In the genomic region with DNA sequence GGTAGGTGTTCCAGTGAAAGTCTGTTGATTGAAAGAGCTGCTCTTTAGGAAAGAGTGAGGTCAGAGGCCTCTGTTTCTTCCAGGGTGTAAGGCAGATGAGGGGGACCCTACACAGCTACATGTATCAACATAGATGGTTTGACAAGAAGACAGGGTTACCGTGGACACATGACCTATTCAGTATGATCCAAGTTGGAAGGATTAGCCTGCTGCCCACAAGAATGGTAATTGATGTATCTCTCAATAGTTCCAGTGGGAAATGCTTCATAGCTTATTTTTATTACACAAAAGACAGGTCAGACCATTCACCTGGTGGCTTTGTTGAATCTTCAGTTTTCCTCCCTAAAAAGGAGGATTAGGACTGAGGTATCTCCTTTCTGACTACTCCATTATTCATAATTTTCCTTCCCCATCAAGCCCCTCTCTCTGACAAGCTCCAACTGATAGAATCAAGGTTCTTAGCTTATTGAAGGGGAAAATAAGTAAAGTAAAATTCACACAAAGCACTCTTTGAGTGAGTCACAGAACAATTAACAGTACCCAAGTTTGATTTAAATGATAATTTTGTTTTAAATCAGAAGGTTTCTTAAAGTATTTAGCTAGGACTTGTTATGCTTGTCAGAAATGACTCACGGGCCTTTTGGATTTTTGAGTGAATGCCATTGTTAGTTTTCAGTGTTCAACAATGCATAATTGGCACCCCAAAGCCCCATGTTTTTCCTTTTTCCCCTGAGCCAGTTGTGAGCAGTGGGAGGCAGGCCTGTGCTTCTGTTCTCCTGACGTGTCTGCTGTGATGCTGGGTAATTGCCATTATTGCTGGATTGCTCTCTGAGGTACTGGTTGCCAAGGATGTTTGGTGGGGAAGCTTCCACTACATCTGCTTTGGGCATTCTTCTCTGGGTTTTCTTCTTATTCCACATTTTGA, we compare ENCODE assay signal across 12 cellular contexts.
A peak's percentile ranks its signal among the peaks of the same experiment; 100 is the strongest.
DNase-seq lines count a peak whose midpoint lies in the region; ATAC-seq, FAIRE-seq and TF ChIP-seq lines count a peak whose summit lies in the region.
"Had no signal": no experiment of that assay in that cellular context is flagged by ENCODE, and none has a peak within 500 bp of the region (broad histone marks: within the 10 kb centered on the region; RNA-seq: fewer than 3 reads in every experiment).

No MANE protein-coding gene starts in this region.

- BruUV-seq in endothelial cell of umbilical vein (replicated peaks; lab: Mats Ljungman, UMichigan): no TSS peak

- peak overlapping the region; percentile 71 for H2AFZ ChIP-seq in endothelial cell of umbilical vein (ENCODE audit: low read depth, low read length)

- CTCF ChIA-PET in endothelial cell of umbilical vein (lab: Charles Lee): interaction anchor here (0.8 to 1.8 kb wide), 8 partner anchors 21 to 901 kb away, joined by 3 to 6 read pairs (median 4); no protein-coding TSS in a partner anchor

- H3K36me3 Mint-ChIP-seq in neural crest cell (ENCODE audit: low read depth) (no peaks in the 10 kb centered on the region), nephron progenitor cell (ENCODE audit: low read depth) (no peaks in the 10 kb centered on the region)
- H3K36me3 Mint-ChIP-seq: CD14-positive monocyte had no signal

- peak overlapping the region; percentile 21 for H3K27ac ChIP-seq in endothelial cell of umbilical vein (ENCODE audit: insufficient read depth, low read depth, low read length)

- POLR2A ChIA-PET in endothelial cell of umbilical vein (lab: Charles Lee): interaction anchor here (0.6 kb wide), 1 partner anchor 39 kb away, joined by 4 read pairs; no protein-coding TSS in a partner anchor

- H3K9me3 Mint-ChIP-seq in neural crest cell (no peaks in the 10 kb centered on the region), nephron progenitor cell (peaks cover 5% of the 10 kb centered on the region)
- H3K9me3 Mint-ChIP-seq: T-helper 2 cell treated with Interferon-gamma antibody and Interleukin-4, amounts not matched to agents 5 μg/mL and 100 μg/mL, for 36 hours had no signal

- H3K4me3 ChIP-seq in AG09309 (ENCODE audit: control insufficient read depth, low read depth, low read length) (no peak overlapping the region), endothelial cell of umbilical vein (replicated peaks in 1 of 3; ENCODE audit: insufficient read depth in 1 of 3, low read depth in 1 of 3, low read length in 3 of 3) (no peak overlapping the region)

- intact Hi-C loops in endothelial cell of umbilical vein (cut with micrococcal nuclease): loop anchor here (2.0 to 5.0 kb wide), 2 partner anchors 53 to 341 kb away; no protein-coding TSS in a partner anchor
- intact Hi-C loops in posterior vena cava (cut with DNase I): no loop called here

- H3K27me3 ChIP-seq in endothelial cell of umbilical vein (ENCODE audit: control insufficient read depth in 2 of 2, insufficient read depth in 2 of 2, low read length in 2 of 2): no peaks in the 10 kb centered on the region

- no peak overlapping the region for H3K4me2 ChIP-seq in endothelial cell of umbilical vein (ENCODE audit: insufficient read depth, low read length)

- no peaks in the 10 kb centered on the region for H4K20me1 ChIP-seq in endothelial cell of umbilical vein (replicated peaks; ENCODE audit: control insufficient read depth, extremely low read depth, insufficient read depth, low read length)

- no peak for TF ChIP-seq POLR2A in endothelial cell of umbilical vein (IDR thresholded peaks at IDR 0.05; ENCODE audit: low read depth, low read length)

- H3K4me1 Mint-ChIP-seq in neural crest cell (peaks cover 11% of the 10 kb centered on the region), nephron progenitor cell (no peaks in the 10 kb centered on the region)
- H3K4me1 Mint-ChIP-seq: CD14-positive monocyte had no signal

- TF ChIP-seq CTCF in AG09309 (IDR thresholded peaks at IDR 0.05; ENCODE audit: control insufficient read depth, insufficient read depth, low read depth, low read length, missing control alignments) (peak; percentile 19), endothelial cell of umbilical vein (IDR thresholded peaks at IDR 0.05; ENCODE audit: extremely low read depth in 1 of 2, insufficient read depth in 1 of 2, low read depth in 1 of 2, low read length in 2 of 2) (no peak), neural crest cell (conservative IDR thresholded peaks at IDR 0.05) (no peak), nephron progenitor cell (IDR thresholded peaks at IDR 0.05) (no peak)

- no peaks in the 10 kb centered on the region for H3K27me3 Mint-ChIP-seq in neural crest cell (ENCODE audit: low read depth)
- H3K27me3 Mint-ChIP-seq in nephron progenitor cell (ENCODE audit: low read depth, poor library complexity): no peaks in the 10 kb centered on the region

- H3K9me1 ChIP-seq in endothelial cell of umbilical vein (replicated peaks; ENCODE audit: control insufficient read depth, extremely low read depth, insufficient read depth, low read length): no peaks in the 10 kb centered on the region

- no peak overlapping the region for H3K4me3 Mint-ChIP-seq in neural crest cell
- H3K4me3 Mint-ChIP-seq in nephron progenitor cell: no peak overlapping the region
- H3K4me3 Mint-ChIP-seq: CD14-positive monocyte; T-helper 2 cell treated with Interferon-gamma antibody and Interleukin-4, amounts not matched to agents 5 μg/mL and 100 μg/mL, for 36 hours had no signal

- no peak overlapping the region for H3K9ac ChIP-seq in endothelial cell of umbilical vein (replicated peaks; ENCODE audit: extremely low read depth, insufficient read depth, low read length)

- H3K9me3 ChIP-seq in endothelial cell of umbilical vein (replicated peaks; ENCODE audit: control insufficient read depth, insufficient read depth, low read length): no peaks in the 10 kb centered on the region

- H3K4me1 ChIP-seq in endothelial cell of umbilical vein (ENCODE audit: control insufficient read depth, extremely low read depth, insufficient read depth, low read length): peaks cover 44% of the 10 kb centered on the region

- H3K36me3 ChIP-seq in endothelial cell of umbilical vein (ENCODE audit: control insufficient read depth in 2 of 2, extremely low read depth in 1 of 2, insufficient read depth in 2 of 2, low read length in 2 of 2): no peaks in the 10 kb centered on the region

- peak; percentile 88 for FAIRE-seq in endothelial cell of umbilical vein (lab: Jason Lieb, UNC)

- H3K27ac Mint-ChIP-seq in neural crest cell (ENCODE audit: unreplicated experiment) (peak overlapping the region; percentile 29), nephron progenitor cell (no peak overlapping the region)
- H3K27ac Mint-ChIP-seq: CD14-positive monocyte; T-helper 2 cell treated with Interferon-gamma antibody and Interleukin-4, amounts not matched to agents 5 μg/mL and 100 μg/mL, for 36 hours had no signal

- DNase-seq in AG09309 (ENCODE audit: low read depth): peak; percentile 80
- DNase-seq in NCI-H446 (lab: John Stamatoyannopoulos, UW): peak; percentile 17 to 46
- DNase-seq in endothelial cell of umbilical vein (ENCODE audit: low read depth, low spot score): peak; percentile 85
- DNase-seq in neural crest cell (ENCODE audit: low read depth, low spot score): no peak
- no peak for DNase-seq in posterior vena cava (ENCODE audit: low spot score)
- DNase-seq in nephron progenitor cell: no peak
- no peak for DNase-seq in NOMO-1 (lab: John Stamatoyannopoulos, UW; ENCODE audit: unreplicated experiment in 2 of 2)
- DNase-seq: NCI-H1048; stimulated activated CD4-positive, alpha-beta T cell treated with anti-CD3 and anti-CD28 coated beads, Interleukin-15, amount 100 ng/mL, for 24 hours had no signal

- no peaks in the 10 kb centered on the region for H3K79me2 ChIP-seq in endothelial cell of umbilical vein (ENCODE audit: control insufficient read depth, insufficient read depth, low read length)

- dilution Hi-C loops in endothelial cell of umbilical vein (cut with MboI; ENCODE audit: extremely low pct_ligation_motif_present, low sequenced_read_pairs): no loop called here

- ATAC-seq in HG03521 (IDR thresholded peaks at IDR 0.05; ENCODE audit: unreplicated experiment): no peak

TF ChIP-seq in endothelial cell of umbilical vein, 7 proteins besides CTCF, POLR2A, EP300 and RAD21:
- TF ChIP-seq GATA2 (IDR thresholded peaks at IDR 0.05; ENCODE audit: insufficient read depth, insufficient read length, low read depth, low read length) (peak; percentile 37), POLR2AphosphoS5 (IDR thresholded peaks at IDR 0.05; ENCODE audit: insufficient read depth, low read depth, low read length) (no peak), JUN (IDR thresholded peaks at IDR 0.05; ENCODE audit: borderline replicate concordance, insufficient read depth, insufficient read length, low read depth) (no peak), FOS (IDR thresholded peaks at IDR 0.05; ENCODE audit: borderline replicate concordance, insufficient read depth, low read length) (peak; percentile 53), EZH2 (IDR thresholded peaks at IDR 0.05; ENCODE audit: borderline replicate concordance, low read depth, low read length, severe bottlenecking) (no peak)

Comparison
In these comparisons a context has a peak if more than half of its experiments do, and no peak if none do; other contexts are left out.
1. DNase-seq: peak in AG09309 (single experiment), NCI-H446 (2 of 2) and endothelial cell of umbilical vein (single experiment); none in neural crest cell (single experiment), posterior vena cava (single experiment), nephron progenitor cell (single experiment) and NOMO-1 (0 of 2).